In the genomic region with DNA sequence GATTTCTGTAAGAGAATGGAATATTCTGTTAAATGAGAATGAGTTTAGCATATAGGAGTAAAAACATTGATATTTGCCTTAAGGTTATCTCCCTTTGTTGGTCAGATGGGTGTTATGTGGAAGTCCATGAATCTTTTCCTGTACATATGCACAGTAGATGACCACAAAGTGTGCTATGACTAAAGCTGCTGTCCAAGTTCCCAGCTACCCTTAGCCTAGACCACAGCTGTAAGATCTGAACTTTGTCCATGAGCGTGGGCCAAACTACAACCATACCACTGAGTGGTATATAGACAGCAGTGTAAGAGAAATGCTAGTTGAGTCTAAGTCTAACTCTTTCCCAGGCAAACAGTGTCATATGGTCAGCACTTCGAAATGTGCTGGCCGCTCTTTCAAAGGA, we compare ENCODE assay signal across 1 cellular context.
TF ChIP-seq lines count a peak whose summit lies in the region.

No MANE protein-coding gene starts in this region.

TF ChIP-seq in HepG2, 621 proteins besides CTCF, POLR2A, EP300 and RAD21:
- TF ChIP-seq, protein P1, sequence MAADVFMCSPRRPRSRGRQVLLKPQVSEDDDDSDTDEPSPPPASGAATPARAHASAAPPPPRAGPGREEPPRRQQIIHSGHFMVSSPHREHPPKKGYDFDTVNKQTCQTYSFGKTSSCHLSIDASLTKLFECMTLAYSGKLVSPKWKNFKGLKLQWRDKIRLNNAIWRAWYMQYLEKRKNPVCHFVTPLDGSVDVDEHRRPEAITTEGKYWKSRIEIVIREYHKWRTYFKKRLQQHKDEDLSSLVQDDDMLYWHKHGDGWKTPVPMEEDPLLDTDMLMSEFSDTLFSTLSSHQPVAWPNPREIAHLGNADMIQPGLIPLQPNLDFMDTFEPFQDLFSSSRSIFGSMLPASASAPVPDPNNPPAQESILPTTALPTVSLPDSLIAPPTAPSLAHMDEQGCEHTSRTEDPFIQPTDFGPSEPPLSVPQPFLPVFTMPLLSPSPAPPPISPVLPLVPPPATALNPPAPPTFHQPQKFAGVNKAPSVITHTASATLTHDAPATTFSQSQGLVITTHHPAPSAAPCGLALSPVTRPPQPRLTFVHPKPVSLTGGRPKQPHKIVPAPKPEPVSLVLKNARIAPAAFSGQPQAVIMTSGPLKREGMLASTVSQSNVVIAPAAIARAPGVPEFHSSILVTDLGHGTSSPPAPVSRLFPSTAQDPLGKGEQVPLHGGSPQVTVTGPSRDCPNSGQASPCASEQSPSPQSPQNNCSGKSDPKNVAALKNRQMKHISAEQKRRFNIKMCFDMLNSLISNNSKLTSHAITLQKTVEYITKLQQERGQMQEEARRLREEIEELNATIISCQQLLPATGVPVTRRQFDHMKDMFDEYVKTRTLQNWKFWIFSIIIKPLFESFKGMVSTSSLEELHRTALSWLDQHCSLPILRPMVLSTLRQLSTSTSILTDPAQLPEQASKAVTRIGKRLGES (CRISPR knock-in tag; IDR thresholded peaks at IDR 0.05; ENCODE audit: borderline replicate concordance) = no peak
- TF ChIP-seq, protein P2, sequence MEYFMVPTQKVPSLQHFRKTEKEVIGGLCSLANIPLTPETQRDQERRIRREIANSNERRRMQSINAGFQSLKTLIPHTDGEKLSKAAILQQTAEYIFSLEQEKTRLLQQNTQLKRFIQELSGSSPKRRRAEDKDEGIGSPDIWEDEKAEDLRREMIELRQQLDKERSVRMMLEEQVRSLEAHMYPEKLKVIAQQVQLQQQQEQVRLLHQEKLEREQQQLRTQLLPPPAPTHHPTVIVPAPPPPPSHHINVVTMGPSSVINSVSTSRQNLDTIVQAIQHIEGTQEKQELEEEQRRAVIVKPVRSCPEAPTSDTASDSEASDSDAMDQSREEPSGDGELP (IDR thresholded peaks at IDR 0.05; ENCODE audit: borderline replicate concordance, low read depth) = peak; percentile 28; the same call in 1 of the 2 replicates
- TF ChIP-seq HNF4A (CRISPR knock-in tag; IDR thresholded peaks at IDR 0.05) (peak; percentile 41), SAP130 (CRISPR knock-in tag; IDR thresholded peaks at IDR 0.05; ENCODE audit: low read depth) (0 out of 2 replicates have a peak, but pooled peaks have one; percentile 21)
- TF ChIP-seq, protein P3, sequence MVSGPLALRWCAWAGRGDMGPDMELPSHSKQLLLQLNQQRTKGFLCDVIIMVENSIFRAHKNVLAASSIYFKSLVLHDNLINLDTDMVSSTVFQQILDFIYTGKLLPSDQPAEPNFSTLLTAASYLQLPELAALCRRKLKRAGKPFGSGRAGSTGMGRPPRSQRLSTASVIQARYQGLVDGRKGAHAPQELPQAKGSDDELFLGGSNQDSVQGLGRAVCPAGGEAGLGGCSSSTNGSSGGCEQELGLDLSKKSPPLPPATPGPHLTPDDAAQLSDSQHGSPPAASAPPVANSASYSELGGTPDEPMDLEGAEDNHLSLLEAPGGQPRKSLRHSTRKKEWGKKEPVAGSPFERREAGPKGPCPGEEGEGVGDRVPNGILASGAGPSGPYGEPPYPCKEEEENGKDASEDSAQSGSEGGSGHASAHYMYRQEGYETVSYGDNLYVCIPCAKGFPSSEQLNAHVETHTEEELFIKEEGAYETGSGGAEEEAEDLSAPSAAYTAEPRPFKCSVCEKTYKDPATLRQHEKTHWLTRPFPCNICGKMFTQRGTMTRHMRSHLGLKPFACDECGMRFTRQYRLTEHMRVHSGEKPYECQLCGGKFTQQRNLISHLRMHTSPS (CRISPR knock-in tag; IDR thresholded peaks at IDR 0.05; ENCODE audit: low read depth) = no peak
- TF ChIP-seq, protein P4, sequence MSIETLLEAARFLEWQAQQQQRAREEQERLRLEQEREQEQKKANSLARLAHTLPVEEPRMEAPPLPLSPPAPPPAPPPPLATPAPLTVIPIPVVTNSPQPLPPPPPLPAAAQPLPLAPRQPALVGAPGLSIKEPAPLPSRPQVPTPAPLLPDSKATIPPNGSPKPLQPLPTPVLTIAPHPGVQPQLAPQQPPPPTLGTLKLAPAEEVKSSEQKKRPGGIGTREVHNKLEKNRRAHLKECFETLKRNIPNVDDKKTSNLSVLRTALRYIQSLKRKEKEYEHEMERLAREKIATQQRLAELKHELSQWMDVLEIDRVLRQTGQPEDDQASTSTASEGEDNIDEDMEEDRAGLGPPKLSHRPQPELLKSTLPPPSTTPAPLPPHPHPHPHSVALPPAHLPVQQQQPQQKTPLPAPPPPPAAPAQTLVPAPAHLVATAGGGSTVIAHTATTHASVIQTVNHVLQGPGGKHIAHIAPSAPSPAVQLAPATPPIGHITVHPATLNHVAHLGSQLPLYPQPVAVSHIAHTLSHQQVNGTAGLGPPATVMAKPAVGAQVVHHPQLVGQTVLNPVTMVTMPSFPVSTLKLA (IDR thresholded peaks at IDR 0.05) = no peak
- TF ChIP-seq, protein P5, sequence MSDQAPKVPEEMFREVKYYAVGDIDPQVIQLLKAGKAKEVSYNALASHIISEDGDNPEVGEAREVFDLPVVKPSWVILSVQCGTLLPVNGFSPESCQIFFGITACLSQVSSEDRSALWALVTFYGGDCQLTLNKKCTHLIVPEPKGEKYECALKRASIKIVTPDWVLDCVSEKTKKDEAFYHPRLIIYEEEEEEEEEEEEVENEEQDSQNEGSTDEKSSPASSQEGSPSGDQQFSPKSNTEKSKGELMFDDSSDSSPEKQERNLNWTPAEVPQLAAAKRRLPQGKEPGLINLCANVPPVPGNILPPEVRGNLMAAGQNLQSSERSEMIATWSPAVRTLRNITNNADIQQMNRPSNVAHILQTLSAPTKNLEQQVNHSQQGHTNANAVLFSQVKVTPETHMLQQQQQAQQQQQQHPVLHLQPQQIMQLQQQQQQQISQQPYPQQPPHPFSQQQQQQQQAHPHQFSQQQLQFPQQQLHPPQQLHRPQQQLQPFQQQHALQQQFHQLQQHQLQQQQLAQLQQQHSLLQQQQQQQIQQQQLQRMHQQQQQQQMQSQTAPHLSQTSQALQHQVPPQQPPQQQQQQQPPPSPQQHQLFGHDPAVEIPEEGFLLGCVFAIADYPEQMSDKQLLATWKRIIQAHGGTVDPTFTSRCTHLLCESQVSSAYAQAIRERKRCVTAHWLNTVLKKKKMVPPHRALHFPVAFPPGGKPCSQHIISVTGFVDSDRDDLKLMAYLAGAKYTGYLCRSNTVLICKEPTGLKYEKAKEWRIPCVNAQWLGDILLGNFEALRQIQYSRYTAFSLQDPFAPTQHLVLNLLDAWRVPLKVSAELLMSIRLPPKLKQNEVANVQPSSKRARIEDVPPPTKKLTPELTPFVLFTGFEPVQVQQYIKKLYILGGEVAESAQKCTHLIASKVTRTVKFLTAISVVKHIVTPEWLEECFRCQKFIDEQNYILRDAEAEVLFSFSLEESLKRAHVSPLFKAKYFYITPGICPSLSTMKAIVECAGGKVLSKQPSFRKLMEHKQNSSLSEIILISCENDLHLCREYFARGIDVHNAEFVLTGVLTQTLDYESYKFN (CRISPR knock-in tag; conservative IDR thresholded peaks at IDR 0.05) = 0 out of 2 replicates have a peak, but pooled peaks have one; percentile 12
